Comparison of ENCODE assay signal across 10 cellular contexts in the genomic region with DNA sequence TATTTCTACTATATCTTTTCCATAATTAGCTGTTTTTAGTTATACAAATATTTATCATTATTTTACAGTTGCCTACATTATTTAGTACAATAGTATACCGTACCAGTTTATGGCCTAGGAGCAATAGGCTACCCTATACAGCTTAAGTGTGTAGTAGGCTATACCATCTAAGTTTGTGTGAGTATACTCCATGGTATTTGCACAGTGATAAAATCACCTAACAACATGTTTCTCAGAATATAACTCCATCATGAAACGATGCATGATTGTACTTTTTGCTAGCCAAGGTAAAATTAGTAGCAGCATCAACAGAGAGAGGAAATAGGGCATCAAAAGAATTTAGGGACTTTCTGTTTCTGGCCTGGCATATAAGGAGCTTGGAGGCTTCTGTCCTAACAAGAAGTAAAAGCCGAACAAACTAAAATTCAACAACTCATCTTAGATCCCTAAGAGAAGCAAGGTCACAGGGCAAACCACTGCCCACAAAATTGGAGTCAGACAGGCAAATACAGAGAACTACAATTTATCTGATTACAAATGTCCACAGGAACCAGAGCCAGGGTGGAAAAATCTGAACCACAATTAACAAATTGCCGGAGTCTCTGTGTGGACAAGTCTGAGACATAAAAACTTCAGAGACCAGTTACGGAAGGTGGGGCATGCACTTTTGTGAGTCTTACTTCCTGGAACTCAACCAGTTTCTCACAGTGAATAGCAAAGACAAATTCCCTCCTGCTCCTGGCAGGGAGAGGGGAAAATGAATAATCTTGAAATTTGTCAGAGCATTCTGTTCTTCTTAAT.
DNase-seq lines count a peak whose midpoint lies in the region; ATAC-seq, FAIRE-seq and TF ChIP-seq lines count a peak whose summit lies in the region.
"Had no signal": no experiment of that assay in that cellular context is flagged by ENCODE, and none has a peak within 500 bp of the region (broad histone marks: within the 10 kb centered on the region; RNA-seq: fewer than 3 reads in every experiment).

No MANE protein-coding gene starts in this region.

- peak overlapping the region; percentile 28 to 75 (median 58) for H3K27ac ChIP-seq in esophagus squamous epithelium

- no peak overlapping the region for H3K4me3 ChIP-seq in esophagus squamous epithelium

- no peak for TF ChIP-seq CTCF in esophagus squamous epithelium (IDR thresholded peaks at IDR 0.05)

- FAIRE-seq in RCC 7860 (lab: Jason Lieb, UNC) (peak; percentile 2), urothelium cell line (lab: Jason Lieb, UNC) (no peak)

- intact Hi-C loops in esophagus squamous epithelium (cut with DNase I): no loop called here

- ATAC-seq in GM18502 (IDR thresholded peaks at IDR 0.05; ENCODE audit: poor library complexity, unreplicated experiment): no peak

- no peak for TF ChIP-seq POLR2A in esophagus squamous epithelium (IDR thresholded peaks at IDR 0.05)

- no peaks in the 10 kb centered on the region for H3K9me3 ChIP-seq in esophagus squamous epithelium

- H3K27me3 ChIP-seq in esophagus squamous epithelium: no peaks in the 10 kb centered on the region

- H3K36me3 ChIP-seq in esophagus squamous epithelium: no peaks in the 10 kb centered on the region

- peak; percentile 7 for DNase-seq in RCC 7860 (ENCODE audit: low spot score)
- no peak for DNase-seq in esophagus squamous epithelium (lab: John Stamatoyannopoulos, UW)
- peak; percentile 84 for DNase-seq in myocyte (ENCODE audit: low read depth)
- peak; percentile 3 for DNase-seq in urothelium cell line (ENCODE audit: low spot score)
- no peak for DNase-seq in NCI-H82 (lab: John Stamatoyannopoulos, UW)
- no peak for DNase-seq in NCI-H1105 (lab: John Stamatoyannopoulos, UW)
- no peak for DNase-seq in effector CD4-positive, alpha-beta T cell
- DNase-seq: naive B cell, NCI-H2171 treated with DMSO at 0.1 percent for 48 hours had no signal

- peaks cover 4 to 18% (median 6%) of the 10 kb centered on the region in 3 donors for H3K4me1 ChIP-seq in esophagus squamous epithelium

- WGBS in esophagus squamous epithelium, 2 donors: 22 to 24% methylated on average over 5 of the region's 5 CpGs

Comparison
In these comparisons a context has a peak if more than half of its experiments do, and no peak if none do; other contexts are left out.
1. DNase-seq: peak in RCC 7860 (single experiment), myocyte (single experiment) and urothelium cell line (single experiment); none in esophagus squamous epithelium (single experiment), NCI-H82 (single experiment), NCI-H1105 (single experiment) and effector CD4-positive, alpha-beta T cell (single experiment).